In the genomic region with DNA sequence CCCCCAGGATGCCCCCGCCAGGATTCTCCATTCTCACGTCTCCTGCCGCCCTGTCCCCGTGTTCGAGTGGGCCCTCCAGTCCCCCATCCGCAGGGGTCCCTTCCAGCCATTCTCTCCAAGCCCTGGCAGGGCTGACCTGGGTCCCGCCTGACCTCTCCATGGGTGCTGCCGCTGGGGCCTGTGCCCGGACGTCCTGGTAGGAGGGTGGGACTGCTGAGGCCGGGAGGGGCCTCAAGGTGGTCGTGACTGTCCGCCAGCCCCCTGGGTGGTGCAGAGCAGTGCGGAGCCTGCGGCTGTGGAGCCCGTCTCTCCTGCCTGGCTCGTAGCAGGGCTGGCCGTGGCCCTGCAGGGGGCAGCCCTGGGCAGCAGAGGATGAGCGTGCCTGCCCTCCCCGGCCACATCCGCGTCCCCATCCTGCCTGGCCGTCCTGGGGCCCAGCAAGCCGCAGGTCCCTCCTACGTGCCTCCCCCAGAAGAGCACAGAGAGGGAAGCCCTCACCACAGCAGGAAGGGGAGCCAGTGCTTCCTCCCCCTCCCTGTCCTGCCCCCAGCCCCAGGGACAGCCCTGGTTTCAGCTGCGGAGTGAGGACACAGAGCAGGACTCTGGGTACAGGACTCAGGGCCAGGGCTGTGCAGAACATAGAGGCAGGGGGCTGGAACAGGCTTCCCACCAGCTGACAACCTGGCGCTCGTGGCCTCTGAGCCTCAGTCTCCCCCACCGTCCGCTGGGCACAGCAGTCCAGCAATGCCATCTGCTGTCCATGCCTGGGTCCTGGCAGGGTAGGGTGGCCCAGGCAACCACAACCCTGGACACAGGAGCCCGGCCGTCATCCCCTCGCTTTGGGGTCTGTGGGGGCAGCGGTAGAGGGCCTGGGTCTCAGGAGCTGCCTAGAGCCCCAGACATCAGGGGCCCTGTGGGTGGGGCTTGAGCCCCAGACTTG, we compare ENCODE assay signal across 8 cellular contexts. TPM values are rescaled to one million over a fixed set of nuclear protein-coding genes. Genes with fewer than 3 reads are reported as not detected.
DNase-seq lines count a peak whose midpoint lies in the region; ATAC-seq lines count a peak whose summit lies in the region.

No MANE protein-coding gene starts in this region.

- DNase-seq in ELR (ENCODE audit: low read depth) (peak; percentile 77), SK-MEL-5 (ENCODE audit: low read depth, low spot score) (peak; percentile 68), glomerular visceral epithelial cell (ENCODE audit: extremely low spot score) (peak; percentile 76), putamen (ENCODE audit: low spot score) (peak; percentile 20)
- DNase-seq in activated naive CD4-positive, alpha-beta T cell treated with Interleukin-2 at 50 U/mL for 16 hours = peak; percentile 62

- in situ Hi-C loops in SK-MEL-5 (cut with HindIII; ENCODE audit: low pct_unique_long_range_greater_than_20kb, low sequenced_read_pairs) = no loop called here

- peak; percentile 79 for ATAC-seq in HG03108 (IDR thresholded peaks at IDR 0.05; ENCODE audit: unreplicated experiment)
- ATAC-seq in GM21515 (IDR thresholded peaks at IDR 0.05; ENCODE audit: unreplicated experiment) = no peak
- ATAC-seq in HG02981 (IDR thresholded peaks at IDR 0.05; ENCODE audit: unreplicated experiment) = no peak

RNA-seq across cellular contexts. Expression of gene GRIFIN, which starts 1.5 kb away (rescaled TPM):
- total RNA-seq in SK-MEL-5 (2014; rRNA removed; shearing (Covaris generic)) = not detected in 2 replicates
- polyA plus RNA-seq in SK-MEL-5 (2015; cell fraction: cytosol; rRNA removed) = not detected in 2 replicates
- not detected in 2 replicates for polyA plus RNA-seq in SK-MEL-5 (2015; cell fraction: nucleus; rRNA removed)

RNA-seq across cellular contexts. Expression of gene LFNG, which starts 41.9 kb away (rescaled TPM):
- total RNA-seq in SK-MEL-5 (2014; rRNA removed; shearing (Covaris generic)) = 5.3 and 7.7 TPM in 2 replicates
- polyA plus RNA-seq in SK-MEL-5 (2015; cell fraction: cytosol; rRNA removed) = 14.2 and 19.0 TPM in 2 replicates
- 15.0 and 23.2 TPM in 2 replicates for polyA plus RNA-seq in SK-MEL-5 (2015; cell fraction: nucleus; rRNA removed)

Comparison
In these comparisons a context has a peak if more than half of its experiments do, and no peak if none do; other contexts are left out.
1. DNase-seq: peak in every context shown above with its lines; median percentile 77 in ELR; 76 in glomerular visceral epithelial cell; 68 in SK-MEL-5; 62 in activated naive CD4-positive, alpha-beta T cell treated with Interleukin-2 at 50 U/mL for 16 hours; 20 in putamen.